Comparison of ENCODE assay signal across 11 cellular contexts in the genomic region with DNA sequence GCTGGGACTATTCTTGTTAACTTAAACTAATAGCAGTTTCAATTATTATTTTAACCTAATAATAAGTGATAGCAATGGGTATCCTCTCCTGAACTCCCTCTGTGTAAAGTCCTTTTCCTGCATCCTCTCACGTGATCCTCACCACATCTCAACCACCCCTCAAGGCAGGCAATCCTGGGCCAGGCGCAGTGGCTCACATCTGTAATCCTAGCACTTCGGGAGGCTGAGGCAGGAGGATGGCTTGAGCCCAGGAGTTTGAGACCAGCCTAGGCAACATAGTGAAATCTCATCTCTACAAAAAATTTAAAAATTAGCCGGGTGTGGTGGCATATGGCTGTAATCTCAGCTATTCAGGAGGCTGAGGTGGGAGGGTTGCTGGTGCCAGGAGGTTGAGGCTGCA. TPM values are rescaled to one million over a fixed set of nuclear protein-coding genes. Genes with fewer than 3 reads are reported as not detected.
DNase-seq lines count a peak whose midpoint lies in the region; ATAC-seq and TF ChIP-seq lines count a peak whose summit lies in the region.
"Had no signal": no experiment of that assay in that cellular context is flagged by ENCODE, and none has a peak within 500 bp of the region (broad histone marks: within the 10 kb centered on the region; RNA-seq: fewer than 3 reads in every experiment).

No MANE protein-coding gene starts in this region.

- H3K27ac ChIP-seq in HEK293 (ENCODE audit: extremely low read depth, low read depth, low read length) (0 out of 2 replicates have a peak overlapping the region, but pooled peaks have one; percentile 12), esophagus (ENCODE audit: low read depth in 2 of 2, low read length in 1 of 2) (peak overlapping the region; percentile 63 to 82), gastrocnemius medialis (peak overlapping the region in 2 of 4 donors; percentile 42 to 57)
- H3K27ac ChIP-seq: SJSA1 had no signal

- ATAC-seq in T-helper 17 cell (no peak), gastrocnemius medialis (no peak), HG03460 (IDR thresholded peaks at IDR 0.05; ENCODE audit: unreplicated experiment) (no peak)
- no peak for ATAC-seq in stimulated activated effector memory CD8-positive, alpha-beta T cell treated with anti-CD3 and anti-CD28 coated beads, Interleukin-12 subunit alpha, Interleukin-12 subunit beta, amount 100 ng/mL, for 72 hours

- no peak for TF ChIP-seq POLR2A in gastrocnemius medialis (IDR thresholded peaks at IDR 0.05)

- H3K4me3 Mint-ChIP-seq in T-helper 17 cell = no peak overlapping the region
- no peak overlapping the region for H3K4me3 Mint-ChIP-seq in stimulated activated effector memory CD8-positive, alpha-beta T cell treated with anti-CD3 and anti-CD28 coated beads, Interleukin-12 subunit alpha, Interleukin-12 subunit beta, amount 100 ng/mL, for 72 hours

- H3K9me3 ChIP-seq in HEK293 (ENCODE audit: control insufficient read depth, insufficient read depth, low read depth, low read length) (no peaks in the 10 kb centered on the region), T-helper 17 cell (ENCODE audit: control insufficient read depth, low read length, poor library complexity, severe bottlenecking) (no peaks in the 10 kb centered on the region), esophagus (ENCODE audit: control insufficient read depth in 2 of 2, insufficient read depth in 1 of 2, low read depth in 1 of 2, low read length in 1 of 2) (no peaks in the 10 kb centered on the region), gastrocnemius medialis (no peaks in the 10 kb centered on the region)
- H3K9me3 ChIP-seq: SJSA1 had no signal

- H3K4me1 ChIP-seq in HEK293 (ENCODE audit: control insufficient read depth, insufficient read depth, low read length) = no peaks in the 10 kb centered on the region
- H3K4me1 ChIP-seq in esophagus (ENCODE audit: control insufficient read depth in 2 of 2, insufficient read depth in 2 of 2, low read length in 1 of 2) = peaks cover 6 to 7% of the 10 kb centered on the region in 2 donors
- H3K4me1 ChIP-seq in gastrocnemius medialis = peaks cover 24 to 35% of the 10 kb centered on the region in 2 donors

- H3K27me3 ChIP-seq in esophagus (ENCODE audit: control insufficient read depth in 1 of 2, insufficient read depth in 2 of 2, low read length in 2 of 2) (no peaks in the 10 kb centered on the region), gastrocnemius medialis (no peaks in the 10 kb centered on the region)
- H3K27me3 ChIP-seq: SJSA1 had no signal

- CTCF ChIA-PET in HEK293 (lab: Yijun Ruan, JAX) = interaction anchor here (0.9 kb wide), 1 partner anchor 187 kb away, joined by 4 read pairs; no protein-coding TSS in a partner anchor

- intact Hi-C loops in gastrocnemius medialis (cut with DNase I; ENCODE audit: low total_unique reads) = no loop called here

- DNase-seq in T-helper 17 cell (no peak), gastrocnemius medialis (no peak), OCI-M1 (lab: John Stamatoyannopoulos, UW) (no peak), SW 1271 (lab: John Stamatoyannopoulos, UW) (no peak)
- DNase-seq in stimulated activated effector memory CD8-positive, alpha-beta T cell treated with anti-CD3 and anti-CD28 coated beads, Interleukin-12 subunit alpha, Interleukin-12 subunit beta, amount 100 ng/mL, for 72 hours (ENCODE audit: low spot score in 2 of 2) = no peak
- DNase-seq: Calu3, NCI-H526 had no signal

- no peak overlapping the region for H3K4me3 ChIP-seq in HEK293 (ENCODE audit: low read depth, low read length)
- no peak overlapping the region for H3K4me3 ChIP-seq in esophagus (ENCODE audit: low read depth in 1 of 2, low read length in 2 of 2)
- no peak overlapping the region for H3K4me3 ChIP-seq in gastrocnemius medialis
- H3K4me3 ChIP-seq: SJSA1 had no signal

- H3K36me3 ChIP-seq in HEK293 (ENCODE audit: control insufficient read depth in 2 of 2, insufficient read depth in 1 of 2, low read length in 2 of 2) = peaks cover 0 to 12% of the 10 kb centered on the region in 2 experiments; a peak in 1 of 3 replicates
- H3K36me3 ChIP-seq in esophagus (ENCODE audit: control insufficient read depth in 2 of 2, insufficient read depth in 2 of 2, low read length in 1 of 2) = peaks cover 2 to 7% of the 10 kb centered on the region in 2 donors
- H3K36me3 ChIP-seq in gastrocnemius medialis = no peaks in the 10 kb centered on the region

- no peak for TF ChIP-seq CTCF in HEK293 (tag by site-specific recombination; IDR thresholded peaks at IDR 0.05)
- TF ChIP-seq CTCF in gastrocnemius medialis (IDR thresholded peaks at IDR 0.05 in 4 of 5, conservative IDR thresholded peaks at IDR 0.05 in 1 of 5) = no peak

- no peaks in the 10 kb centered on the region for H3K9me3 Mint-ChIP-seq in stimulated activated effector memory CD8-positive, alpha-beta T cell treated with anti-CD3 and anti-CD28 coated beads, Interleukin-12 subunit alpha, Interleukin-12 subunit beta, amount 100 ng/mL, for 72 hours

- WGBS in esophagus, 2 donors = 79 to 83% methylated on average over 4 of the region's 4 CpGs

- in situ Hi-C loops in gastrocnemius medialis (cut with MboI; ENCODE audit: low sequenced_read_pairs in 4 of 4) = loop anchor here in 3 of 4 donors (25.0 kb wide), 1 partner anchor 180 kb away; no protein-coding TSS in a partner anchor

- peaks cover 16% of the 10 kb centered on the region for H3K4me1 Mint-ChIP-seq in T-helper 17 cell
- H3K4me1 Mint-ChIP-seq in stimulated activated effector memory CD8-positive, alpha-beta T cell treated with anti-CD3 and anti-CD28 coated beads, Interleukin-12 subunit alpha, Interleukin-12 subunit beta, amount 100 ng/mL, for 72 hours = peaks cover 24% of the 10 kb centered on the region

- POLR2A ChIA-PET in HEK293 (lab: Yijun Ruan, JAX) = no interaction called here

- H3K27me3 Mint-ChIP-seq in T-helper 17 cell = no peaks in the 10 kb centered on the region

- H3K36me3 Mint-ChIP-seq in T-helper 17 cell (ENCODE audit: low read depth) = no peaks in the 10 kb centered on the region
- peaks cover 18% of the 10 kb centered on the region for H3K36me3 Mint-ChIP-seq in stimulated activated effector memory CD8-positive, alpha-beta T cell treated with anti-CD3 and anti-CD28 coated beads, Interleukin-12 subunit alpha, Interleukin-12 subunit beta, amount 100 ng/mL, for 72 hours

- H3K27ac Mint-ChIP-seq in T-helper 17 cell = peak overlapping the region; percentile 84
- peak overlapping the region; percentile 94 for H3K27ac Mint-ChIP-seq in stimulated activated effector memory CD8-positive, alpha-beta T cell treated with anti-CD3 and anti-CD28 coated beads, Interleukin-12 subunit alpha, Interleukin-12 subunit beta, amount 100 ng/mL, for 72 hours

TF ChIP-seq in HEK293, 187 proteins besides CTCF, POLR2A, EP300 and RAD21:
- no peak for TF ChIP-seq ZNF274 (IDR thresholded peaks at IDR 0.05; ENCODE audit: low read length)
- no peak for TF ChIP-seq ZNF274 (tag by site-specific recombination; IDR thresholded peaks at IDR 0.05; ENCODE audit: borderline replicate concordance)
- 0 out of 2 replicates have a peak, but pooled peaks have one; percentile 16 for TF ChIP-seq ZBTB17 (tag by site-specific recombination; IDR thresholded peaks at IDR 0.05)
- TF ChIP-seq, protein P1, sequence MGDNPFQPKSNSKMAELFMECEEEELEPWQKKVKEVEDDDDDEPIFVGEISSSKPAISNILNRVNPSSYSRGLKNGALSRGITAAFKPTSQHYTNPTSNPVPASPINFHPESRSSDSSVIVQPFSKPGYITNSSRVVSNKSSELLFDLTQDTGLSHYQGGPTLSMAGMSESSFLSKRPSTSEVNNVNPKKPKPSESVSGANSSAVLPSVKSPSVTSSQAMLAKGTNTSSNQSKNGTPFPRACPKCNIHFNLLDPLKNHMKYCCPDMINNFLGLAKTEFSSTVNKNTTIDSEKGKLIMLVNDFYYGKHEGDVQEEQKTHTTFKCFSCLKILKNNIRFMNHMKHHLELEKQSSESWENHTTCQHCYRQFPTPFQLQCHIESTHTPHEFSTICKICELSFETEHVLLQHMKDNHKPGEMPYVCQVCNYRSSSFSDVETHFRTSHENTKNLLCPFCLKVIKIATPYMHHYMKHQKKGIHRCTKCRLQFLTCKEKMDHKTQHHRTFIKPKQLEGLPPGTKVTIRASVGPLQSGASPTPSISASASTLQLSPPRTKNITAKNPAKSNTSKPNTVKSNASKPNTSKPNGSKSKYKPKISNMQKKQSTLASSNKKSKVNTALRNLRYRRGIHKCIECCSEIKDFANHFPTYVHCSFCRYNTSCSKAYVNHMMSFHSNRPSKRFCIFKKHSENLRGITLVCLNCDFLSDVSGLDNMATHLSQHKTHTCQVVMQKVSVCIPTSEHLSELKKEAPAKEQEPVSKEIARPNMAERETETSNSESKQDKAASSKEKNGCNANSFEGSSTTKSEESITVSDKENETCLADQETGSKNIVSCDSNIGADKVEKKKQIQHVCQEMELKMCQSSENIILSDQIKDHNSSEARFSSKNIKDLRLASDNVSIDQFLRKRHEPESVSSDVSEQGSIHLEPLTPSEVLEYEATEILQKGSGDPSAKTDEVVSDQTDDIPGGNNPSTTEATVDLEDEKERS (tag by site-specific recombination; IDR thresholded peaks at IDR 0.05) = no peak
- no peak for TF ChIP-seq YY1 (tag by site-specific recombination; IDR thresholded peaks at IDR 0.05)
- peak; percentile 70 for TF ChIP-seq ZNF335 (tag by site-specific recombination; conservative IDR thresholded peaks at IDR 0.05)
- no peak for TF ChIP-seq ZNF76 (tag by site-specific recombination; IDR thresholded peaks at IDR 0.05; ENCODE audit: borderline replicate concordance, low read depth)
- no peak for TF ChIP-seq ZNF24 (tag by site-specific recombination; IDR thresholded peaks at IDR 0.05)
- TF ChIP-seq ZNF776 (tag by site-specific recombination; IDR thresholded peaks at IDR 0.05; ENCODE audit: borderline replicate concordance) = no peak
- no peak for TF ChIP-seq ZNF202 (tag by site-specific recombination; IDR thresholded peaks at IDR 0.05; ENCODE audit: borderline replicate concordance)
- TF ChIP-seq ZNF677 (tag by site-specific recombination; IDR thresholded peaks at IDR 0.05) = no peak

RNA-seq across cellular contexts. Expression of a gene that starts 23.7 kb away (rescaled TPM):
- 10 to 100 TPM; 11.7 to 13.7 TPM for total RNA-seq in T-helper 17 cell
- polyA plus RNA-seq in esophagus = 10 to 100 TPM; 28.7 to 29.5 TPM
- 10 to 100 TPM; 41.5 to 62.7 (median 56.4) TPM for total RNA-seq in gastrocnemius medialis
